Comparison of ENCODE assay signal across 10 cellular contexts in the genomic region with DNA sequence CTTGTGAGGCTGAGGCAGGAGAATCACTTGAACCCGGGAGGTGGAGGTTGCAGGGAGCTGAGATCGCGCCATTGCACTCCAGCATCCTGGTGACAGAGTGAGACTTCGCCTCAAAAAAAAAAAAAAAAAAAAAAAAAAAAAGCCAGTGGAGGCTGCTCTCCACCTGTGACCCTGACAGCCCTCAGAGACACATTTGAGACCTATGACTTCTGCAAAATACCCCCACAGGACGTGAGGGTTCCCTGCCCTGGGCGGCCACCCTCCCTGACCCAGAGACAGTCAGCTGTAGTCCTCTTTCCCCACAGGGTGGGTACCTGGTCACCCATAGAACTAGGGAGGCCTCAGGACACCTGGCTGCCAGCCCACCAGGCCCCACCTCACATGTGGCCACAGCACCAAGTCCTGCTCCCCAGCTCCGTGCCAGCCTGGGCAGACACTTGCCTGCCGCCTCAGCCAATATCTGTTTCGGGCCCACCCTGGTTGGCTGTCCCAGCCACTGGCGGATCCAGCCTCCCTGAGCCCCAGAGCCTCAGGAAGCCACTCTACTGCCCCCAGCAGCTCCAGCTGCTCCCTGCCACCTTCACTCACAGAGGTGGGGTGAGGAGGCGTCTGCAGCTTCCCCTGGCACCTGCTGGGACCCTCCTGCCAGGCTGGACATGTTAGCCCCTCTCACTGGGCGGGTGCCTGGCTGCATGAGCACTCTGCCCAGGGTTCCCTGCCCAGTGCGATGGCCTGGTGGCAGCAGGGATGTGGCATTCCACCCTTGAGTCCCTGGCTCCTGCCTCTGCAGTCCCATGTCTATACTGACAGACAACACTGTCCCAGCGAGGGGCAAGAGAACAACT. TPM values are rescaled to one million over a fixed set of nuclear protein-coding genes. Genes with fewer than 3 reads are reported as not detected.
DNase-seq lines count a peak whose midpoint lies in the region; ATAC-seq, FAIRE-seq and TF ChIP-seq lines count a peak whose summit lies in the region.
"Had no signal": no experiment of that assay in that cellular context is flagged by ENCODE, and none has a peak within 500 bp of the region (broad histone marks: within the 10 kb centered on the region; RNA-seq: fewer than 3 reads in every experiment).

No MANE protein-coding gene starts in this region.

- CTCF ChIA-PET in HepG2 (lab: Yijun Ruan, JAX; ENCODE audit: low intra/inter-chr PET ratio, low total read pairs), result no interaction called here

- peaks cover 40% of the 10 kb centered on the region for H3K4me1 Mint-ChIP-seq in activated T-cell treated with anti-CD3 and anti-CD28 coated beads, Interleukin-2, amount 50 U/mL, for 72 hours (ENCODE audit: low read depth)
- peaks cover 37% of the 10 kb centered on the region for H3K4me1 Mint-ChIP-seq in activated T-cell treated with anti-CD3 and anti-CD28 coated beads, Interleukin-2, amount 50 U/mL, for 4 hours (ENCODE audit: low read depth)

- peaks cover 0 to 6% of the 10 kb centered on the region in 2 donors for H3K36me3 Mint-ChIP-seq in activated T-cell treated with anti-CD3 and anti-CD28 coated beads, Interleukin-2, amount 50 U/mL, for 72 hours (ENCODE audit: insufficient read depth in 2 of 2)
- H3K36me3 Mint-ChIP-seq in activated T-cell treated with anti-CD3 and anti-CD28 coated beads, Interleukin-2, amount 50 U/mL, for 4 hours (ENCODE audit: insufficient read depth), result peaks cover 9% of the 10 kb centered on the region
- peaks cover 4 to 10% of the 10 kb centered on the region in 2 donors for H3K36me3 Mint-ChIP-seq in activated naive CD4-positive, alpha-beta T cell treated with anti-CD3 and anti-CD28 coated beads, Interleukin-2, amount 50 U/mL, for 72 hours

- H2AFZ ChIP-seq in HepG2 (ENCODE audit: low read length), result no peak overlapping the region

- WGBS in HepG2 (ENCODE audit: low lambda C conversion rate), result 98% methylated on average over 11 of the region's 14 CpGs
- WGBS in tibial nerve, 2 donors, result 71 to 78% methylated on average over 10 to 11 of the region's 14 CpGs
- 89 to 91% methylated on average over 6 to 14 of the region's 14 CpGs for WGBS in testis, 2 donors

- peaks cover 18% of the 10 kb centered on the region for H3K79me2 ChIP-seq in HepG2 (ENCODE audit: insufficient read depth, low read length)

- no peak for TF ChIP-seq POLR2A in HepG2 (IDR thresholded peaks at IDR 0.05; ENCODE audit: insufficient read depth in 1 of 2, low read depth in 2 of 2, low read length in 2 of 2)
- no peak for TF ChIP-seq POLR2A in tibial nerve (IDR thresholded peaks at IDR 0.05)
- no peak for TF ChIP-seq POLR2A in testis (IDR thresholded peaks at IDR 0.05)

- intact Hi-C loops in HepG2 (cut with micrococcal nuclease; ENCODE audit: unreplicated experiment) (no loop called here), testis (cut with DNase I; ENCODE audit: low total_unique reads) (no loop called here)

- POLR2A ChIA-PET in HepG2 (lab: Yijun Ruan, JAX), result interaction anchor here (1.1 kb wide), 1 partner anchor 7 kb away, joined by 3 read pairs; no protein-coding TSS in a partner anchor

- TF ChIP-seq EP300 in HepG2 (IDR thresholded peaks at IDR 0.05; ENCODE audit: low read depth in 2 of 2, low read length in 2 of 2) (no peak), HepG2 (CRISPR knock-in tag; IDR thresholded peaks at IDR 0.05; ENCODE audit: borderline replicate concordance) (no peak), tibial nerve (IDR thresholded peaks at IDR 0.05) (no peak)

- no peaks in the 10 kb centered on the region for H3K27me3 Mint-ChIP-seq in activated T-cell treated with anti-CD3 and anti-CD28 coated beads, Interleukin-2, amount 50 U/mL, for 72 hours (ENCODE audit: low read depth)
- H3K27me3 Mint-ChIP-seq in activated T-cell treated with anti-CD3 and anti-CD28 coated beads, Interleukin-2, amount 50 U/mL, for 4 hours (ENCODE audit: low read depth), result no peaks in the 10 kb centered on the region

- in situ Hi-C loops in HepG2 (cut with HindIII; ENCODE audit: extremely low pct_ligation_motif_present, low pct_unique_long_range_greater_than_20kb), result no loop called here

- peak overlapping the region; percentile 27 for H3K27ac Mint-ChIP-seq in activated T-cell treated with anti-CD3 and anti-CD28 coated beads, Interleukin-2, amount 50 U/mL, for 72 hours
- peak overlapping the region; percentile 36 to 86 for H3K27ac Mint-ChIP-seq in activated naive CD4-positive, alpha-beta T cell treated with anti-CD3 and anti-CD28 coated beads, Interleukin-2, amount 50 U/mL, for 72 hours

- peak overlapping the region in 1 of 2 donors; percentile 91 for H3K4me3 Mint-ChIP-seq in activated T-cell treated with anti-CD3 and anti-CD28 coated beads, Interleukin-2, amount 50 U/mL, for 72 hours
- no peak overlapping the region for H3K4me3 Mint-ChIP-seq in activated T-cell treated with anti-CD3 and anti-CD28 coated beads, Interleukin-2, amount 50 U/mL, for 4 hours

- no peak for TF ChIP-seq RAD21 in HepG2 (CRISPR knock-in tag; IDR thresholded peaks at IDR 0.05)

- H3K9me3 ChIP-seq in HepG2 (ENCODE audit: low read length) (no peaks in the 10 kb centered on the region), tibial nerve (no peaks in the 10 kb centered on the region), testis (no peaks in the 10 kb centered on the region)

- DNase-seq in activated T-cell treated with anti-CD3 and anti-CD28 coated beads, Interleukin-2, amount 50 U/mL, for 72 hours, result no peak
- DNase-seq in activated T-cell treated with anti-CD3 and anti-CD28 coated beads, Interleukin-2, amount 50 U/mL, for 4 hours, result no peak
- DNase-seq in activated naive CD4-positive, alpha-beta T cell treated with anti-CD3 and anti-CD28 coated beads, Interleukin-2, amount 50 U/mL, for 72 hours (ENCODE audit: low spot score in 2 of 2), result no peak
- DNase-seq in HepG2 (ENCODE audit: low spot score) (no peak), tibial nerve (ENCODE audit: low spot score in 2 of 2) (no peak), testis (no peak), NOMO-1 treated with DMSO at 0.1 percent for 48 hours (lab: John Stamatoyannopoulos, UW; ENCODE audit: unreplicated experiment) (no peak)
- DNase-seq: AML-193, foreskin fibroblast had no signal

- BruUV-seq in HepG2 (replicated peaks; lab: Mats Ljungman, UMichigan), result no TSS peak

- peaks cover 33% of the 10 kb centered on the region; the same call in 1 of the 2 replicates for H4K20me1 ChIP-seq in HepG2 (ENCODE audit: insufficient read depth, low read length)

- peaks cover 21 to 54% of the 10 kb centered on the region in 2 experiments for H3K36me3 ChIP-seq in HepG2 (replicated peaks in 1 of 2; ENCODE audit: control insufficient read depth in 1 of 2, insufficient read depth in 2 of 2, low read length in 2 of 2)
- peaks cover 0 to 74% (median 41%) of the 10 kb centered on the region in 3 donors for H3K36me3 ChIP-seq in tibial nerve
- H3K36me3 ChIP-seq in testis (ENCODE audit: low read depth, missing control alignments), result no peaks in the 10 kb centered on the region

- H3K9me3 Mint-ChIP-seq in activated T-cell treated with anti-CD3 and anti-CD28 coated beads, Interleukin-2, amount 50 U/mL, for 72 hours, result no peaks in the 10 kb centered on the region
- H3K9me3 Mint-ChIP-seq in activated T-cell treated with anti-CD3 and anti-CD28 coated beads, Interleukin-2, amount 50 U/mL, for 4 hours, result no peaks in the 10 kb centered on the region
- H3K9me3 Mint-ChIP-seq in activated naive CD4-positive, alpha-beta T cell treated with anti-CD3 and anti-CD28 coated beads, Interleukin-2, amount 50 U/mL, for 72 hours, result no peaks in the 10 kb centered on the region

- H3K4me1 ChIP-seq in HepG2 (ENCODE audit: insufficient read depth, low read length), result peaks cover 24% of the 10 kb centered on the region
- H3K4me1 ChIP-seq in tibial nerve, result peaks cover 0 to 99% (median 89%) of the 10 kb centered on the region in 4 donors
- peaks cover 67% of the 10 kb centered on the region for H3K4me1 ChIP-seq in testis

- no peak for ATAC-seq in activated T-cell treated with anti-CD3 and anti-CD28 coated beads, Interleukin-2, amount 50 U/mL, for 72 hours (replicated peaks in 1 of 2)
- no peak for ATAC-seq in activated T-cell treated with anti-CD3 and anti-CD28 coated beads, Interleukin-2, amount 50 U/mL, for 4 hours
- no peak for ATAC-seq in activated naive CD4-positive, alpha-beta T cell treated with anti-CD3 and anti-CD28 coated beads, Interleukin-2, amount 50 U/mL, for 72 hours
- no peak for ATAC-seq in HepG2
- no peak for ATAC-seq in GM21390 (IDR thresholded peaks at IDR 0.05; ENCODE audit: unreplicated experiment)

- H3K27me3 ChIP-seq in HepG2 (ENCODE audit: control insufficient read depth in 1 of 2, insufficient read depth in 2 of 2, low read length in 2 of 2) (no peaks in the 10 kb centered on the region), tibial nerve (no peaks in the 10 kb centered on the region), testis (no peaks in the 10 kb centered on the region)

- TF ChIP-seq CTCF in HepG2 (CRISPR knock-in tag; IDR thresholded peaks at IDR 0.05), result no peak
- no peak for TF ChIP-seq CTCF in tibial nerve (IDR thresholded peaks at IDR 0.05)
- TF ChIP-seq CTCF in testis (IDR thresholded peaks at IDR 0.05), result no peak

- no peak overlapping the region for H3K27ac ChIP-seq in HepG2 (ENCODE audit: extremely low read length, insufficient read depth, low read length)
- H3K27ac ChIP-seq in tibial nerve, result peak overlapping the region; percentile 99
- H3K27ac ChIP-seq in testis, result no peak overlapping the region

- H3K4me2 ChIP-seq in HepG2 (ENCODE audit: low read depth, low read length), result no peak overlapping the region

- no peak overlapping the region for H3K9ac ChIP-seq in HepG2 (ENCODE audit: insufficient read depth, low read depth, low read length)

- H3K4me3 ChIP-seq in HepG2 (replicated peaks in 1 of 3; ENCODE audit: insufficient read depth in 1 of 3, low read depth in 2 of 3, low read length in 3 of 3) (no peak overlapping the region), tibial nerve (no peak overlapping the region), testis (no peak overlapping the region)

- FAIRE-seq in HepG2 (lab: Jason Lieb, UNC), result no peak

RNA-seq across cellular contexts. Expression of a gene that starts 7.0 kb away (rescaled TPM):
- total RNA-seq in activated T-cell treated with anti-CD3 and anti-CD28 coated beads, Interleukin-2, amount 50 U/mL, for 72 hours, result 100 to 1,000 TPM; 120 to 121 TPM
- total RNA-seq in activated T-cell treated with anti-CD3 and anti-CD28 coated beads, Interleukin-2, amount 50 U/mL, for 4 hours, result 100 to 1,000 TPM; 122 to 130 (median 128) TPM
- total RNA-seq in activated naive CD4-positive, alpha-beta T cell treated with anti-CD3 and anti-CD28 coated beads, Interleukin-2, amount 50 U/mL, for 72 hours, result 100 to 1,000 TPM; 211 to 261 TPM
- 35.5 and 44.9 TPM in 2 replicates for total RNA-seq in HepG2 (2016; rRNA removed; fragmentation: Illumina TruSeq; extraction: Trizol)
- 52.3 and 57.0 TPM in 2 replicates for total RNA-seq in HepG2 (2016; cell fraction: cytosol; rRNA removed; fragmentation: Illumina TruSeq; extraction: Trizol; ENCODE audit: low read depth)
- 30.7 and 45.2 TPM in 2 replicates for total RNA-seq in HepG2 (2016; cell fraction: insoluble cytoplasmic fraction; rRNA removed; fragmentation: Illumina TruSeq; extraction: Trizol)
- total RNA-seq in HepG2 (2016; cell fraction: membrane; rRNA removed; fragmentation: Illumina TruSeq; extraction: Trizol), result 90.7 and 98.8 TPM in 2 replicates
- total RNA-seq in HepG2 (2016; cell fraction: nucleus; rRNA removed; fragmentation: Illumina TruSeq; extraction: Trizol), result 29.7 and 31.4 TPM in 2 replicates
- 112 and 129 TPM in 2 replicates for polyA plus RNA-seq in HepG2 (2011; rRNA removed)
- 75.6 and 125 TPM in 2 replicates for polyA plus RNA-seq in HepG2 (2011; cell fraction: cytosol; rRNA removed)
- 253 and 307 TPM in 2 replicates for polyA plus RNA-seq in HepG2 (2011; cell fraction: nucleus; rRNA removed)
- polyA plus RNA-seq in HepG2 (2012), result 68.1 and 73.6 TPM in 2 replicates
- 65.6 and 66.5 TPM in 2 replicates for polyA plus RNA-seq in HepG2 (2016; cell fraction: cytosol; fragmentation: Illumina TruSeq; extraction: Trizol; ENCODE audit: low read depth)
- 34.0 and 45.2 TPM in 2 replicates for polyA plus RNA-seq in HepG2 (2016; cell fraction: insoluble cytoplasmic fraction; fragmentation: Illumina TruSeq; extraction: Trizol; ENCODE audit: low read depth)
- polyA plus RNA-seq in HepG2 (2016; cell fraction: membrane; fragmentation: Illumina TruSeq; extraction: Trizol; ENCODE audit: low read depth), result 77.4 and 85.7 TPM in 2 replicates
- 73.2 and 74.3 TPM in 2 replicates for polyA plus RNA-seq in HepG2 (2016; cell fraction: nucleus; fragmentation: Illumina TruSeq; extraction: Trizol; ENCODE audit: insufficient read depth, low read depth)
- polyA minus RNA-seq in HepG2 (2011; rRNA and poly(A)+ RNA removed; ENCODE audit: low replicate concordance), result 79.7 and 204 TPM in 2 replicates
- polyA minus RNA-seq in HepG2 (2011; cell fraction: cytosol; rRNA and poly(A)+ RNA removed), result 99.9 and 101 TPM in 2 replicates
- 40.2 and 51.7 TPM in 2 replicates for polyA minus RNA-seq in HepG2 (2011; cell fraction: nucleus; rRNA and poly(A)+ RNA removed)
- total RNA-seq in tibial nerve, result 100 to 1,000 TPM; 126 to 265 (median 152) TPM
- 100 to 1,000 TPM in 1 of 2 donors, 10 to 100 TPM in 1; 93.0 to 103 TPM for total RNA-seq in testis
- 76.5 TPM for polyA plus RNA-seq in testis (ENCODE audit: insufficient read depth, low read depth, low replicate concordance)

RNA-seq across cellular contexts. Expression of a gene that starts 28.6 kb away (rescaled TPM):
- total RNA-seq in activated T-cell treated with anti-CD3 and anti-CD28 coated beads, Interleukin-2, amount 50 U/mL, for 72 hours, result 10 to 100 TPM; 48.7 to 56.2 TPM
- total RNA-seq in activated T-cell treated with anti-CD3 and anti-CD28 coated beads, Interleukin-2, amount 50 U/mL, for 4 hours, result 10 to 100 TPM; 12.6 to 17.2 (median 14.4) TPM
- 10 to 100 TPM; 24.6 to 60.8 TPM for total RNA-seq in activated naive CD4-positive, alpha-beta T cell treated with anti-CD3 and anti-CD28 coated beads, Interleukin-2, amount 50 U/mL, for 72 hours
- total RNA-seq in HepG2 (2016; rRNA removed; fragmentation: Illumina TruSeq; extraction: Trizol) (28.1 and 30.9 TPM in 2 replicates), tibial nerve (10 to 100 TPM; 54.0 to 94.5 (median 73.5) TPM), testis (100 to 1,000 TPM in 1 of 2 donors, 10 to 100 TPM in 1; 61.1 to 117 TPM)
- 33.3 and 38.0 TPM in 2 replicates for total RNA-seq in HepG2 (2016; cell fraction: cytosol; rRNA removed; fragmentation: Illumina TruSeq; extraction: Trizol; ENCODE audit: low read depth)
- 26.7 and 27.1 TPM in 2 replicates for total RNA-seq in HepG2 (2016; cell fraction: insoluble cytoplasmic fraction; rRNA removed; fragmentation: Illumina TruSeq; extraction: Trizol)
- 73.7 and 74.9 TPM in 2 replicates for total RNA-seq in HepG2 (2016; cell fraction: membrane; rRNA removed; fragmentation: Illumina TruSeq; extraction: Trizol)
- total RNA-seq in HepG2 (2016; cell fraction: nucleus; rRNA removed; fragmentation: Illumina TruSeq; extraction: Trizol), result 18.7 and 18.8 TPM in 2 replicates
- polyA plus RNA-seq in HepG2 (2011; rRNA removed) (45.3 and 45.6 TPM in 2 replicates), testis (ENCODE audit: insufficient read depth, low read depth, low replicate concordance) (43.2 TPM)
- 23.9 and 43.2 TPM in 2 replicates for polyA plus RNA-seq in HepG2 (2011; cell fraction: cytosol; rRNA removed)
- polyA plus RNA-seq in HepG2 (2011; cell fraction: nucleus; rRNA removed), result 43.1 and 48.6 TPM in 2 replicates
- polyA plus RNA-seq in HepG2 (2012), result 46.5 and 49.0 TPM in 2 replicates
- 74.0 and 79.4 TPM in 2 replicates for polyA plus RNA-seq in HepG2 (2016; cell fraction: cytosol; fragmentation: Illumina TruSeq; extraction: Trizol; ENCODE audit: low read depth)
- 39.4 and 51.6 TPM in 2 replicates for polyA plus RNA-seq in HepG2 (2016; cell fraction: insoluble cytoplasmic fraction; fragmentation: Illumina TruSeq; extraction: Trizol; ENCODE audit: low read depth)
- polyA plus RNA-seq in HepG2 (2016; cell fraction: membrane; fragmentation: Illumina TruSeq; extraction: Trizol; ENCODE audit: low read depth), result 106 and 123 TPM in 2 replicates
- 43.6 and 45.5 TPM in 2 replicates for polyA plus RNA-seq in HepG2 (2016; cell fraction: nucleus; fragmentation: Illumina TruSeq; extraction: Trizol; ENCODE audit: insufficient read depth, low read depth)
- 32.8 and 55.6 TPM in 2 replicates for polyA minus RNA-seq in HepG2 (2011; rRNA and poly(A)+ RNA removed; ENCODE audit: low replicate concordance)
- 39.1 and 43.2 TPM in 2 replicates for polyA minus RNA-seq in HepG2 (2011; cell fraction: cytosol; rRNA and poly(A)+ RNA removed)
- polyA minus RNA-seq in HepG2 (2011; cell fraction: nucleus; rRNA and poly(A)+ RNA removed), result 10.3 and 12.1 TPM in 2 replicates

RNA-seq across cellular contexts. Expression of a gene that starts 52.0 kb away (rescaled TPM):
- total RNA-seq in activated T-cell treated with anti-CD3 and anti-CD28 coated beads, Interleukin-2, amount 50 U/mL, for 72 hours, result 100 to 1,000 TPM; 129 to 134 TPM
- total RNA-seq in activated T-cell treated with anti-CD3 and anti-CD28 coated beads, Interleukin-2, amount 50 U/mL, for 4 hours, result 100 to 1,000 TPM; 128 to 137 (median 137) TPM
- 100 to 1,000 TPM in 1 of 2 donors, 10 to 100 TPM in 1; 91.8 to 183 TPM for total RNA-seq in activated naive CD4-positive, alpha-beta T cell treated with anti-CD3 and anti-CD28 coated beads, Interleukin-2, amount 50 U/mL, for 72 hours
- total RNA-seq in HepG2 (2016; rRNA removed; fragmentation: Illumina TruSeq; extraction: Trizol), result 3.5 and 4.3 TPM in 2 replicates
- 2.2 and 2.7 TPM in 2 replicates for total RNA-seq in HepG2 (2016; cell fraction: cytosol; rRNA removed; fragmentation: Illumina TruSeq; extraction: Trizol; ENCODE audit: low read depth)
- total RNA-seq in HepG2 (2016; cell fraction: insoluble cytoplasmic fraction; rRNA removed; fragmentation: Illumina TruSeq; extraction: Trizol), result 3.5 and 4.0 TPM in 2 replicates
- 2.7 and 3.2 TPM in 2 replicates for total RNA-seq in HepG2 (2016; cell fraction: membrane; rRNA removed; fragmentation: Illumina TruSeq; extraction: Trizol)
- total RNA-seq in HepG2 (2016; cell fraction: nucleus; rRNA removed; fragmentation: Illumina TruSeq; extraction: Trizol), result 2.4 and 2.5 TPM in 2 replicates
- polyA plus RNA-seq in HepG2 (2011; rRNA removed), result 17.8 and 20.3 TPM in 2 replicates
- 13.9 and 16.9 TPM in 2 replicates for polyA plus RNA-seq in HepG2 (2011; cell fraction: cytosol; rRNA removed)
- 10.8 and 12.6 TPM in 2 replicates for polyA plus RNA-seq in HepG2 (2011; cell fraction: nucleus; rRNA removed)
- polyA plus RNA-seq in HepG2 (2012), result 6.2 and 6.8 TPM in 2 replicates
- 0.97 and 1.0 TPM in 2 replicates for polyA plus RNA-seq in HepG2 (2016; cell fraction: cytosol; fragmentation: Illumina TruSeq; extraction: Trizol; ENCODE audit: low read depth)
- 6.2 and 7.9 TPM in 2 replicates for polyA plus RNA-seq in HepG2 (2016; cell fraction: insoluble cytoplasmic fraction; fragmentation: Illumina TruSeq; extraction: Trizol; ENCODE audit: low read depth)
- 2.8 TPM in 2 replicates for polyA plus RNA-seq in HepG2 (2016; cell fraction: membrane; fragmentation: Illumina TruSeq; extraction: Trizol; ENCODE audit: low read depth)
- 6.6 and 6.8 TPM in 2 replicates for polyA plus RNA-seq in HepG2 (2016; cell fraction: nucleus; fragmentation: Illumina TruSeq; extraction: Trizol; ENCODE audit: insufficient read depth, low read depth)
- polyA minus RNA-seq in HepG2 (2011; rRNA and poly(A)+ RNA removed; ENCODE audit: low replicate concordance), result 23.6 and 71.5 TPM in 2 replicates
- 19.3 and 25.0 TPM in 2 replicates for polyA minus RNA-seq in HepG2 (2011; cell fraction: cytosol; rRNA and poly(A)+ RNA removed)
- polyA minus RNA-seq in HepG2 (2011; cell fraction: nucleus; rRNA and poly(A)+ RNA removed), result 5.3 and 6.0 TPM in 2 replicates
- 10 to 100 TPM; 31.7 to 70.8 (median 35.2) TPM for total RNA-seq in tibial nerve
- total RNA-seq in testis, result 10 to 100 TPM; 22.8 to 31.6 TPM
- polyA plus RNA-seq in testis (ENCODE audit: insufficient read depth, low read depth, low replicate concordance), result 17.8 TPM

RNA-seq across cellular contexts. Expression of a gene that starts 52.6 kb away (rescaled TPM):
- 10 to 100 TPM; 28.5 to 36.9 TPM for total RNA-seq in activated T-cell treated with anti-CD3 and anti-CD28 coated beads, Interleukin-2, amount 50 U/mL, for 72 hours
- total RNA-seq in activated T-cell treated with anti-CD3 and anti-CD28 coated beads, Interleukin-2, amount 50 U/mL, for 4 hours, result 1 to 10 TPM; 3.4 to 4.6 (median 4.2) TPM
- 100 to 1,000 TPM in 1 of 2 donors, 10 to 100 TPM in 1; 29.7 to 105 TPM for total RNA-seq in activated naive CD4-positive, alpha-beta T cell treated with anti-CD3 and anti-CD28 coated beads, Interleukin-2, amount 50 U/mL, for 72 hours
- total RNA-seq in HepG2 (2016; rRNA removed; fragmentation: Illumina TruSeq; extraction: Trizol) (0.24 and 0.77 TPM in 2 replicates), tibial nerve (10 to 100 TPM; 28.6 to 46.3 (median 33.2) TPM), testis (100 to 1,000 TPM; 208 to 276 TPM)
- 0.79 and 0.91 TPM in 2 replicates for total RNA-seq in HepG2 (2016; cell fraction: cytosol; rRNA removed; fragmentation: Illumina TruSeq; extraction: Trizol; ENCODE audit: low read depth)
- total RNA-seq in HepG2 (2016; cell fraction: insoluble cytoplasmic fraction; rRNA removed; fragmentation: Illumina TruSeq; extraction: Trizol), result 0.34 and 1.5 TPM in 2 replicates
- total RNA-seq in HepG2 (2016; cell fraction: membrane; rRNA removed; fragmentation: Illumina TruSeq; extraction: Trizol), result 0.83 and 1.5 TPM in 2 replicates
- 1.1 and 2.5 TPM in 2 replicates for total RNA-seq in HepG2 (2016; cell fraction: nucleus; rRNA removed; fragmentation: Illumina TruSeq; extraction: Trizol)
- polyA plus RNA-seq in HepG2 (2011; rRNA removed) (3.9 and 4.1 TPM in 2 replicates), testis (ENCODE audit: insufficient read depth, low read depth, low replicate concordance) (796 TPM)
- polyA plus RNA-seq in HepG2 (2011; cell fraction: cytosol; rRNA removed), result 0.55 and 0.75 TPM in 2 replicates
- polyA plus RNA-seq in HepG2 (2011; cell fraction: nucleus; rRNA removed), result 66.6 and 91.0 TPM in 2 replicates
- 1.7 and 4.4 TPM in 2 replicates for polyA plus RNA-seq in HepG2 (2012)
- 0.57 and 1.2 TPM in 2 replicates for polyA plus RNA-seq in HepG2 (2016; cell fraction: cytosol; fragmentation: Illumina TruSeq; extraction: Trizol; ENCODE audit: low read depth)
- polyA plus RNA-seq in HepG2 (2016; cell fraction: insoluble cytoplasmic fraction; fragmentation: Illumina TruSeq; extraction: Trizol; ENCODE audit: low read depth), result 0.45 and 0.53 TPM in 2 replicates
- polyA plus RNA-seq in HepG2 (2016; cell fraction: membrane; fragmentation: Illumina TruSeq; extraction: Trizol; ENCODE audit: low read depth), result 0.94 TPM in 2 replicates
- 4.3 and 6.3 TPM in 2 replicates for polyA plus RNA-seq in HepG2 (2016; cell fraction: nucleus; fragmentation: Illumina TruSeq; extraction: Trizol; ENCODE audit: insufficient read depth, low read depth)
- polyA minus RNA-seq in HepG2 (2011; rRNA and poly(A)+ RNA removed; ENCODE audit: low replicate concordance), result 0.54 and 2.7 TPM in 2 replicates
- polyA minus RNA-seq in HepG2 (2011; cell fraction: cytosol; rRNA and poly(A)+ RNA removed), result not detected in 2 replicates
- polyA minus RNA-seq in HepG2 (2011; cell fraction: nucleus; rRNA and poly(A)+ RNA removed), result 1.9 and 4.2 TPM in 2 replicates

Comparison
In these comparisons a context has a peak if more than half of its experiments do, and no peak if none do; other contexts are left out.
1. H3K27ac ChIP-seq: peak in tibial nerve (4 of 4); none in HepG2 (single experiment) and testis (0 of 2).